ENCODE assay signal across 8 cellular contexts in genomic region chr2:40451926-40452605, GRCh38. TPM values are rescaled to one million over a fixed set of nuclear protein-coding genes. Genes with fewer than 3 reads are reported as not detected.
DNase-seq lines count a peak whose midpoint lies in the region; ATAC-seq and TF ChIP-seq lines count a peak whose summit lies in the region.

TSS of gene SLC8A1 (minus strand) at chr2:40452090.

- no peaks in the 10 kb centered on the region for H3K36me3 ChIP-seq in spleen

- TF ChIP-seq CTCF in AG09309 (IDR thresholded peaks at IDR 0.05; ENCODE audit: control insufficient read depth, insufficient read depth, low read depth, low read length, missing control alignments) (no peak), cardiac fibroblast (IDR thresholded peaks at IDR 0.05; ENCODE audit: low read depth, low read length) (no peak), spleen (IDR thresholded peaks at IDR 0.05 in 8 of 11, conservative IDR thresholded peaks at IDR 0.05 in 3 of 11) (no peak)

- peaks cover 2 to 82% (median 24%) of the 10 kb centered on the region in 6 donors for H3K4me1 ChIP-seq in spleen

- H3K27ac ChIP-seq in layer of hippocampus (ENCODE audit: low read depth, low read length) (peak within 1 kb of the TSS; percentile 24), spleen (peak within 1 kb of the TSS in 7 of 8 donors; percentile 69 to 91 (median 82))

- no peaks in the 10 kb centered on the region for H3K9me3 ChIP-seq in spleen

- no peak for TF ChIP-seq POLR2A in spleen (IDR thresholded peaks at IDR 0.05)

- intact Hi-C loops in spleen (cut with DNase I; ENCODE audit: low total_unique reads), result no loop called here

- DNase-seq in AG09309 (ENCODE audit: low read depth), result no peak
- DNase-seq in NCI-H526 treated with DMSO at 0.1 percent for 48 hours (lab: John Stamatoyannopoulos, UW), result peak; percentile 27
- peak; percentile 52 to 58 for DNase-seq in cardiac fibroblast (ENCODE audit: low read depth in 2 of 2)
- DNase-seq in spleen, result peak; percentile 85
- no peak for DNase-seq in NCI-H2107 treated with DMSO at 0.1 percent for 48 hours (lab: John Stamatoyannopoulos, UW; ENCODE audit: unreplicated experiment)

- H3K4me3 ChIP-seq in AG09309 (ENCODE audit: control insufficient read depth, low read depth, low read length), result peak within 1 kb of the TSS; percentile 94
- peak within 1 kb of the TSS; percentile 66 to 71 for H3K4me3 ChIP-seq in cardiac fibroblast (replicated peaks in 1 of 2; ENCODE audit: low read depth in 2 of 2, low read length in 2 of 2)
- H3K4me3 ChIP-seq in spleen, result peak within 1 kb of the TSS; percentile 19 to 72 (median 46)

- ATAC-seq in GM18519 (IDR thresholded peaks at IDR 0.05; ENCODE audit: low FRiP score, unreplicated experiment), result peak; percentile 50
- no peak for ATAC-seq in HG02973 (IDR thresholded peaks at IDR 0.05; ENCODE audit: unreplicated experiment)

- WGBS in spleen, 5 donors, result 1 to 3% (median 1%) methylated on average over 46 to 82 of the region's 82 CpGs

- H3K27me3 ChIP-seq in layer of hippocampus (ENCODE audit: control insufficient read depth, insufficient read depth, low read length) (no peaks in the 10 kb centered on the region), spleen (replicated peaks in 1 of 7) (peaks cover 0 to 32% (median 4%) of the 10 kb centered on the region in 7 donors)

RNA-seq across cellular contexts. Expression of gene SLC8A1, which starts in this region (rescaled TPM):
- 10 to 100 TPM; 52.9 to 86.0 (median 67.1) TPM for total RNA-seq in spleen
- polyA plus RNA-seq in spleen, result under 1 TPM; 0.36 to 0.77 (median 0.37) TPM

Comparison
In these comparisons a context has a peak if more than half of its experiments do, and no peak if none do; other contexts are left out.
1. DNase-seq: peak in NCI-H526 treated with DMSO at 0.1 percent for 48 hours (single experiment), cardiac fibroblast (2 of 2) and spleen (single experiment); none in AG09309 (single experiment) and NCI-H2107 treated with DMSO at 0.1 percent for 48 hours (single experiment).
2. Peak in every context shown above with its lines, with median percentiles within 50 percentile points of each other: H3K4me3 ChIP-seq.